Comparison of ENCODE assay signal across 20 cellular contexts in genomic region chr19:2591537-2592291, GRCh38.
DNase-seq lines count a peak whose midpoint lies in the region; ATAC-seq, FAIRE-seq and TF ChIP-seq lines count a peak whose summit lies in the region.
"Had no signal": no experiment of that assay in that cellular context is flagged by ENCODE, and none has a peak within 500 bp of the region (broad histone marks: within the 10 kb centered on the region; RNA-seq: fewer than 3 reads in every experiment).

No MANE protein-coding gene starts in this region.

- TF ChIP-seq EP300 in HepG2 (IDR thresholded peaks at IDR 0.05; ENCODE audit: low read depth in 2 of 2, low read length in 2 of 2) = no peak; a peak in 1 of 4 replicates
- TF ChIP-seq EP300 in HepG2 (CRISPR knock-in tag; IDR thresholded peaks at IDR 0.05; ENCODE audit: borderline replicate concordance) = no peak

- POLR2A ChIA-PET in Caco-2 (lab: Charles Lee) = interaction anchor here (0.6 to 0.8 kb wide), 3 partner anchors 13 to 172 kb away, joined by 3 to 5 read pairs (median 5); partner anchors contain the start of gene GADD45B
- POLR2A ChIA-PET in WTC11 (lab: Charles Lee) = no interaction called here
- POLR2A ChIA-PET in HepG2 (lab: Yijun Ruan, JAX) = interaction anchor here (0.5 to 3.1 kb wide), 6 partner anchors 13 to 115 kb away, joined by 3 to 23 read pairs (median 4); partner anchors contain the start of gene GADD45B

- TF ChIP-seq POLR2A in HepG2 (IDR thresholded peaks at IDR 0.05; ENCODE audit: insufficient read depth in 1 of 2, low read depth in 2 of 2, low read length in 2 of 2) = no peak

- H3K9me3 Mint-ChIP-seq in Caco-2 (ENCODE audit: unreplicated experiment) (peaks cover 14% of the 10 kb centered on the region), WTC11 (peaks cover 9% of the 10 kb centered on the region)
- peaks cover 11% of the 10 kb centered on the region for H3K9me3 Mint-ChIP-seq in stimulated activated memory B cell treated with anti-CD40 and anti-IgM and Interleukin-4, amounts not matched to agents 10 μg/mL and 1 μg/mL and 100 μg/mL, for 72 hours

- H3K4me3 Mint-ChIP-seq in Caco-2 (ENCODE audit: unreplicated experiment) = peak overlapping the region; percentile 27
- no peak overlapping the region; the same call in 1 of the 2 replicates for H3K4me3 Mint-ChIP-seq in WTC11
- no peak overlapping the region for H3K4me3 Mint-ChIP-seq in stimulated activated memory B cell treated with anti-CD40 and anti-IgM and Interleukin-4, amounts not matched to agents 10 μg/mL and 1 μg/mL and 100 μg/mL, for 72 hours
- H3K4me3 Mint-ChIP-seq: CD14-positive monocyte had no signal

- no peak for FAIRE-seq in HepG2 (lab: Jason Lieb, UNC)
- FAIRE-seq: G401.6, RCC 7860 had no signal

- in situ Hi-C loops in HepG2 (cut with HindIII; ENCODE audit: extremely low pct_ligation_motif_present, low pct_unique_long_range_greater_than_20kb) = no loop called here

- H3K27me3 Mint-ChIP-seq in Caco-2 (ENCODE audit: insufficient read depth, unreplicated experiment) = no peaks in the 10 kb centered on the region
- no peaks in the 10 kb centered on the region; the same call in 1 of the 2 replicates for H3K27me3 Mint-ChIP-seq in WTC11 (ENCODE audit: low read depth)
- H3K27me3 Mint-ChIP-seq in stimulated activated memory B cell treated with anti-CD40 and anti-IgM and Interleukin-4, amounts not matched to agents 10 μg/mL and 1 μg/mL and 100 μg/mL, for 72 hours = no peaks in the 10 kb centered on the region

- H3K27ac ChIP-seq in HepG2 (ENCODE audit: extremely low read length, insufficient read depth, low read length) = peak overlapping the region; percentile 65
- H3K27ac ChIP-seq: KMS-11 had no signal

- no peak overlapping the region for H2AFZ ChIP-seq in HepG2 (ENCODE audit: low read length)

- CTCF ChIA-PET in Caco-2 (lab: Charles Lee) (interaction anchor here (0.6 to 1.6 kb wide), 4 partner anchors 12 to 57 kb away, joined by 3 to 12 read pairs (median 5); no protein-coding TSS in a partner anchor), WTC11 (lab: Charles Lee) (interaction anchor here (0.6 to 1.0 kb wide), 5 partner anchors 12 to 517 kb away, joined by 3 to 5 read pairs (median 5); no protein-coding TSS in a partner anchor), HepG2 (lab: Yijun Ruan, JAX; ENCODE audit: low intra/inter-chr PET ratio, low total read pairs) (no interaction called here)

- TF ChIP-seq CTCF in Caco-2 (IDR thresholded peaks at IDR 0.05; ENCODE audit: insufficient read depth in 1 of 2, low read depth in 1 of 2, low read length in 1 of 2, severe bottlenecking in 1 of 2, unreplicated experiment in 1 of 2) (no peak), WTC11 (IDR thresholded peaks at IDR 0.05) (no peak), HepG2 (CRISPR knock-in tag; IDR thresholded peaks at IDR 0.05) (no peak)

- H3K79me2 ChIP-seq in HepG2 (ENCODE audit: insufficient read depth, low read length) = no peaks in the 10 kb centered on the region

- no TSS peak for BruUV-seq in Caco-2 (replicated peaks; lab: Mats Ljungman, UMichigan)
- no TSS peak for BruUV-seq in HepG2 (replicated peaks; lab: Mats Ljungman, UMichigan)

- H3K4me2 ChIP-seq in HepG2 (ENCODE audit: low read depth, low read length) = peak overlapping the region; percentile 66
- H3K4me2 ChIP-seq: KMS-11 had no signal

- H3K4me1 Mint-ChIP-seq in Caco-2 (ENCODE audit: low read depth, unreplicated experiment) (peaks cover 34% of the 10 kb centered on the region), WTC11 (peaks cover 34% of the 10 kb centered on the region)
- peaks cover 67% of the 10 kb centered on the region for H3K4me1 Mint-ChIP-seq in stimulated activated memory B cell treated with anti-CD40 and anti-IgM and Interleukin-4, amounts not matched to agents 10 μg/mL and 1 μg/mL and 100 μg/mL, for 72 hours

- TF ChIP-seq RAD21 in HepG2 (CRISPR knock-in tag; IDR thresholded peaks at IDR 0.05) = no peak

- no peak for ATAC-seq in WTC11
- ATAC-seq in HepG2 = peak; percentile 52
- ATAC-seq in stimulated activated memory B cell treated with anti-CD40 and anti-IgM and Interleukin-4, amounts not matched to agents 10 μg/mL and 1 μg/mL and 100 μg/mL, for 72 hours = no peak
- ATAC-seq in GM21825 (IDR thresholded peaks at IDR 0.05; ENCODE audit: unreplicated experiment) = no peak
- ATAC-seq: Right ventricle myocardium inferior had no signal

- WGBS in HepG2 (ENCODE audit: low lambda C conversion rate) = 20% methylated on average over 3 of the region's 3 CpGs

- DNase-seq in Caco-2 (no peak), WTC11 (ENCODE audit: low spot score) (no peak), HepG2 (ENCODE audit: low spot score) (peak; percentile 70), iPS-NIHi7 (ENCODE audit: extremely low spot score) (no peak), retina (no peak), AG08396 (ENCODE audit: low spot score) (no peak)
- DNase-seq: ACHN; AML-193; DMS 273 treated with DMSO at 0.1 percent for 48 hours; GOT3; MV-4-11; NCI-H1694 treated with DMSO at 0.1 percent for 48 hours; NK-92 treated with Interleukin-12 subunit alpha and Interleukin-12 subunit beta, amount 100 ng/mL, for 24 hours had no signal

- no peaks in the 10 kb centered on the region for H4K20me1 ChIP-seq in HepG2 (ENCODE audit: insufficient read depth, low read length)

- no peaks in the 10 kb centered on the region for H3K9me3 ChIP-seq in Caco-2
- no peaks in the 10 kb centered on the region for H3K9me3 ChIP-seq in HepG2 (ENCODE audit: low read length)

- H3K36me3 ChIP-seq in Caco-2 (ENCODE audit: control insufficient read depth, insufficient read depth, low read length) (no peaks in the 10 kb centered on the region), HepG2 (replicated peaks in 1 of 2; ENCODE audit: control insufficient read depth in 1 of 2, insufficient read depth in 2 of 2, low read length in 2 of 2) (no peaks in the 10 kb centered on the region)

- no peaks in the 10 kb centered on the region for H3K27me3 ChIP-seq in Caco-2 (replicated peaks; ENCODE audit: control insufficient read depth, insufficient read depth, low read length)
- H3K27me3 ChIP-seq in HepG2 (ENCODE audit: control insufficient read depth in 1 of 2, insufficient read depth in 2 of 2, low read length in 2 of 2) = no peaks in the 10 kb centered on the region

- H3K27ac Mint-ChIP-seq in Caco-2 (ENCODE audit: unreplicated experiment) = peak overlapping the region; percentile 39
- no peak overlapping the region for H3K27ac Mint-ChIP-seq in WTC11
- H3K27ac Mint-ChIP-seq in stimulated activated memory B cell treated with anti-CD40 and anti-IgM and Interleukin-4, amounts not matched to agents 10 μg/mL and 1 μg/mL and 100 μg/mL, for 72 hours = peak overlapping the region; percentile 90
- H3K27ac Mint-ChIP-seq: CD14-positive monocyte had no signal

- H3K4me1 ChIP-seq in Caco-2 (peaks cover 32% of the 10 kb centered on the region), HepG2 (ENCODE audit: insufficient read depth, low read length) (peaks cover 59% of the 10 kb centered on the region)

- H3K36me3 Mint-ChIP-seq in Caco-2 (ENCODE audit: insufficient read depth, unreplicated experiment) (peaks cover 6% of the 10 kb centered on the region), WTC11 (peaks cover 6% of the 10 kb centered on the region)
- H3K36me3 Mint-ChIP-seq in stimulated activated memory B cell treated with anti-CD40 and anti-IgM and Interleukin-4, amounts not matched to agents 10 μg/mL and 1 μg/mL and 100 μg/mL, for 72 hours = peaks cover 19% of the 10 kb centered on the region
- H3K36me3 Mint-ChIP-seq: CD14-positive monocyte had no signal

- intact Hi-C loops in Caco-2 (cut with micrococcal nuclease; ENCODE audit: unreplicated experiment) = no loop called here
- intact Hi-C loops in HepG2 (cut with micrococcal nuclease; ENCODE audit: unreplicated experiment) = no loop called here

- no peak overlapping the region for H3K4me3 ChIP-seq in Caco-2 (ENCODE audit: low read depth, low read length)
- H3K4me3 ChIP-seq in HepG2 (replicated peaks in 1 of 3; ENCODE audit: insufficient read depth in 1 of 3, low read depth in 2 of 3, low read length in 3 of 3) = peak overlapping the region in 1 of 3 experiments; percentile 2; a peak in 1 of 6 replicates

- H3K9ac ChIP-seq in HepG2 (ENCODE audit: insufficient read depth, low read depth, low read length) = peak overlapping the region; percentile 26; the same call in 1 of the 2 replicates
- H3K9ac ChIP-seq: KMS-11 had no signal

TF ChIP-seq in HepG2, 621 proteins besides CTCF, POLR2A, EP300 and RAD21 (continues in another document):
- TF ChIP-seq FOXJ3 (CRISPR knock-in tag; IDR thresholded peaks at IDR 0.05; ENCODE audit: borderline replicate concordance) (peak; percentile 21; the same call in 1 of the 2 replicates), PPARG (CRISPR knock-in tag; conservative IDR thresholded peaks at IDR 0.05) (peak; percentile 87), ZNF879 (CRISPR knock-in tag; IDR thresholded peaks at IDR 0.05) (no peak), MXD3 (CRISPR knock-in tag; IDR thresholded peaks at IDR 0.05) (no peak), RXRB (CRISPR knock-in tag; IDR thresholded peaks at IDR 0.05; ENCODE audit: borderline replicate concordance) (peak; percentile 72; the same call in 1 of the 2 replicates), ZNF256 (CRISPR knock-in tag; conservative IDR thresholded peaks at IDR 0.05) (no peak), ZNF816 (CRISPR knock-in tag; IDR thresholded peaks at IDR 0.05; ENCODE audit: borderline replicate concordance) (no peak), NFRKB (IDR thresholded peaks at IDR 0.05) (no peak), GFI1 (CRISPR knock-in tag; IDR thresholded peaks at IDR 0.05; ENCODE audit: borderline replicate concordance) (no peak), BHLHE40 (IDR thresholded peaks at IDR 0.05; ENCODE audit: low read length) (no peak), ATAD3A (CRISPR knock-in tag; IDR thresholded peaks at IDR 0.05) (no peak), FOXA1 (IDR thresholded peaks at IDR 0.05) (no peak), FOXA1 (CRISPR knock-in tag; IDR thresholded peaks at IDR 0.05) (peak; percentile 46; the same call in 1 of the 2 replicates), PBX3 (CRISPR knock-in tag; IDR thresholded peaks at IDR 0.05; ENCODE audit: borderline replicate concordance) (0 out of 2 replicates have a peak, but pooled peaks have one; percentile 44), KDM5B (CRISPR knock-in tag; IDR thresholded peaks at IDR 0.05; ENCODE audit: borderline replicate concordance) (no peak)
